ENCODE assay signal across 8 cellular contexts in the genomic region with DNA sequence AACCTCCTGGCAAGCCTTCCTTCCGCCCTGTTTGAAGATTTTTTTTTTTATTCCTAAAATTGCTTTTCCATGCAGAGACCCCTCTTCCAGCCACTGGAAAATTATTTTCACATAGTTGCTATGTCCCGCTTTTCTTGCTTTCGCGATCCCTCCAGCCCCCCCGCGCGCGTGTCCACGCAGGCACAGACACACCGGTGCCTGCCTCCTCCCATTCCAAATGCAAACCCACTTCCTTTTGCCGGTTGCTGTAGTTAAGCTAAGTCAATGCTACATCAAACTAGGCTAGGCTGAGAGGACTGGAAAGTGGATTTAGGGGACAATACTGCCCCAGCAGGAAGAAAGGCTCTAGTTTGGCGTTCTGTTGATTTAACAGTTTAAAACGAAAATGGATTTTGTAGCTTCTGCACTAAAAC.
A peak's percentile ranks its signal among the peaks of the same experiment; 100 is the strongest.
DNase-seq lines count a peak whose midpoint lies in the region; ATAC-seq, FAIRE-seq and TF ChIP-seq lines count a peak whose summit lies in the region.

No MANE protein-coding gene starts in this region.

- peaks cover 0 to 12% of the 10 kb centered on the region in 2 donors for H3K27me3 ChIP-seq in breast epithelium
- peaks cover 3 to 66% (median 39%) of the 10 kb centered on the region in 3 donors for H3K27me3 ChIP-seq in stomach

- FAIRE-seq in kidney (lab: Jason Lieb, UNC) = no peak

- H3K4me3 Mint-ChIP-seq in activated naive CD4-positive, alpha-beta T cell treated with anti-CD3 and anti-CD28 coated beads, Interleukin-2, amount 50 U/mL, for 24 hours = peak overlapping the region; percentile 93

- H3K36me3 ChIP-seq in breast epithelium (no peaks in the 10 kb centered on the region), kidney (ENCODE audit: control insufficient read depth in 1 of 2, insufficient read depth in 2 of 2, low read length in 2 of 2) (no peaks in the 10 kb centered on the region), stomach (no peaks in the 10 kb centered on the region)

- H3K9me3 Mint-ChIP-seq in activated naive CD4-positive, alpha-beta T cell treated with anti-CD3 and anti-CD28 coated beads, Interleukin-2, amount 50 U/mL, for 24 hours = peaks cover 3% of the 10 kb centered on the region

- H3K9ac ChIP-seq in kidney (ENCODE audit: low read length in 2 of 2) = peak overlapping the region in 1 of 2 donors; percentile 24

- no peak for TF ChIP-seq EP300 in stomach (IDR thresholded peaks at IDR 0.05)

- DNase-seq in activated naive CD4-positive, alpha-beta T cell treated with anti-CD3 and anti-CD28 coated beads, Interleukin-2, amount 50 U/mL, for 16 hours = no peak
- DNase-seq in NCI-H748 (lab: John Stamatoyannopoulos, UW; ENCODE audit: unreplicated experiment) (peak; percentile 48), breast epithelium (ENCODE audit: low spot score in 2 of 2) (no peak), kidney (no peak), stomach (no peak), NCI-H2171 (lab: John Stamatoyannopoulos, UW) (no peak)

- peak overlapping the region; percentile 59 for H3K27ac Mint-ChIP-seq in activated naive CD4-positive, alpha-beta T cell treated with anti-CD3 and anti-CD28 coated beads, Interleukin-2, amount 50 U/mL, for 24 hours

- 0 to 1% (median 1%) methylated on average over 13 of the region's 13 CpGs for WGBS in stomach, 5 donors

- peaks cover 12 to 13% of the 10 kb centered on the region in 2 donors for H3K4me1 ChIP-seq in breast epithelium
- H3K4me1 ChIP-seq in kidney (ENCODE audit: control insufficient read depth in 1 of 2, insufficient read depth in 1 of 2, low read depth in 1 of 2, low read length in 2 of 2) = peaks cover 0 to 13% of the 10 kb centered on the region in 2 donors
- peaks cover 29 to 48% (median 45%) of the 10 kb centered on the region in 4 donors for H3K4me1 ChIP-seq in stomach

- H3K9me3 ChIP-seq in breast epithelium = no peaks in the 10 kb centered on the region
- H3K9me3 ChIP-seq in kidney (ENCODE audit: control insufficient read depth in 1 of 2, low read length in 2 of 2) = no peaks in the 10 kb centered on the region
- no peaks in the 10 kb centered on the region for H3K9me3 ChIP-seq in stomach

- TF ChIP-seq CTCF in breast epithelium (IDR thresholded peaks at IDR 0.05) = no peak
- TF ChIP-seq CTCF in kidney (IDR thresholded peaks at IDR 0.05; ENCODE audit: borderline replicate concordance, extremely low read depth, insufficient read depth) = no peak
- TF ChIP-seq CTCF in stomach (IDR thresholded peaks at IDR 0.05) = no peak

- H3K27me3 Mint-ChIP-seq in activated naive CD4-positive, alpha-beta T cell treated with anti-CD3 and anti-CD28 coated beads, Interleukin-2, amount 50 U/mL, for 24 hours = peaks cover 50% of the 10 kb centered on the region

- no peak for ATAC-seq in HG03565 (IDR thresholded peaks at IDR 0.05; ENCODE audit: unreplicated experiment)

- TF ChIP-seq POLR2A in breast epithelium (IDR thresholded peaks at IDR 0.05) = no peak
- no peak for TF ChIP-seq POLR2A in stomach (IDR thresholded peaks at IDR 0.05)

- H3K27ac ChIP-seq in breast epithelium (peak overlapping the region in 1 of 2 donors; percentile 52), kidney (ENCODE audit: low read depth in 2 of 2, low read length in 2 of 2) (no peak overlapping the region), stomach (peak overlapping the region; percentile 41 to 84 (median 72))

- H3K36me3 Mint-ChIP-seq in activated naive CD4-positive, alpha-beta T cell treated with anti-CD3 and anti-CD28 coated beads, Interleukin-2, amount 50 U/mL, for 24 hours = no peaks in the 10 kb centered on the region

- H3K4me1 Mint-ChIP-seq in activated naive CD4-positive, alpha-beta T cell treated with anti-CD3 and anti-CD28 coated beads, Interleukin-2, amount 50 U/mL, for 24 hours = peaks cover 37% of the 10 kb centered on the region

- intact Hi-C loops in breast epithelium (cut with DNase I; ENCODE audit: low total_unique reads) = no loop called here
- intact Hi-C loops in kidney (cut with DNase I) = no loop called here
- intact Hi-C loops in stomach (cut with DNase I; ENCODE audit: low total_unique reads) = no loop called here

- H3K4me3 ChIP-seq in breast epithelium (peak overlapping the region; percentile 48 to 69 (median 61)), kidney (ENCODE audit: low read length in 2 of 2) (peak overlapping the region; percentile 54 to 67), stomach (peak overlapping the region; percentile 58 to 74 (median 67))

Comparison
In these comparisons a context has a peak if more than half of its experiments do, and no peak if none do; other contexts are left out.
1. H3K27ac ChIP-seq: peak in stomach (5 of 5); none in kidney (0 of 2).
2. Peak in every context shown above with its lines, with median percentiles within 50 percentile points of each other: H3K4me3 ChIP-seq.